ENCODE assay signal across 1 cellular context in the genomic region with DNA sequence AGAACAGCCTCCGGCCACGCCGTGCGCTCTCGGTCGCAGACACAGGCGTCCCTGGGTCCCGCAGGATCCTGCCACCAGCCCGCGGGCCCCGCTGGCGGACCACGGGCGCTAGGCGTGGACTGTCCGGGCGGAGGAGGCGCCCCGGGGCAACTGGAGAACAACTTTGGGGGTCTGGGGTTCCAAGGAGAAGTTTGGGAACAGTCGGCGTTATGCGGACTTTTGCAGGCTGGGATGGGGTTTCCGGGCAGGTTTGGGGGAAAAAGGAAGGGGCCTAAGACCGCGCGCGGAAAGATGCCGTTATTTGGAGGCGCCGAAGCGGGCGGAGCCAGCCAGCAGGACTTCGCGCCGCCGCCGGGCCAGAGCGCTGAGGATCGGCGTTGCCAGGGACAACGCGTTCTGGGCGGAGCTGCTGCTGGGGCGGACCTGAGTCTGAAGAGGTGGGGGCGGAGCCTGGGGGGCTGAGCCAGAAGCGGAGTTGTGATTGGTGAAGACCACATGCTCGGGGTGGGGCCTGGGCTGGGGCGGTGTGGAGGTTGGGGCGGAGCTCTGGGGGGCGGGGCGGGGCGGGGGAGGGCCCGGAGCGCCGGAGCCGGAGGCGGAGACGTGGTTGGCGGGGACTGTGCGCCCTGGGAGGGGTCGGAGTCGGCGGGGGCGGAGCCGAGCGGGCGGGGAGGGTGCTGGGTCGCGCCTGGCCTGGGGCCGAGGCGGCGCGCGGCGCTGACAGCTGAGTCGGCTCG.
TF ChIP-seq lines count a peak whose summit lies in the region.

TSS of gene CYP46A1 (plus strand) at position 680 of the 737 bp plus-strand sequence. CDS start 120 bp downstream, outside the sequence.

TF ChIP-seq in K562, 482 proteins besides CTCF, POLR2A, EP300 and RAD21 (continued from another document and continues in another):
- TF ChIP-seq WHSC1 (IDR thresholded peaks at IDR 0.05; ENCODE audit: low read length) (no peak), SMAD2 (IDR thresholded peaks at IDR 0.05; ENCODE audit: low read depth, low read length) (no peak), KLF6 (CRISPR knock-in tag; IDR thresholded peaks at IDR 0.05; ENCODE audit: borderline replicate concordance) (no peak), EGR1 (conservative IDR thresholded peaks at IDR 0.05) (0 out of 2 replicates have a peak, but pooled peaks have one; percentile 11), TEAD1 (CRISPR knock-in tag; IDR thresholded peaks at IDR 0.05) (no peak), PBX2 (CRISPR knock-in tag; IDR thresholded peaks at IDR 0.05; ENCODE audit: low read depth) (no peak), PBX2 (tag; conservative IDR thresholded peaks at IDR 0.05; ENCODE audit: low read depth) (no peak), HDAC2 (IDR thresholded peaks at IDR 0.05) (0 out of 2 replicates have a peak, but pooled peaks have one; percentile 38), COPS2 (conservative IDR thresholded peaks at IDR 0.05) (no peak), VEZF1 (CRISPR knock-in tag; IDR thresholded peaks at IDR 0.05) (peak; percentile 61), HNRNPH1 (optimal IDR thresholded peaks at IDR 0.05; ENCODE audit: low read depth, low read length) (no peak), FOXK1 (CRISPR knock-in tag; IDR thresholded peaks at IDR 0.05; ENCODE audit: borderline replicate concordance) (no peak), ZNF324 (CRISPR knock-in tag; IDR thresholded peaks at IDR 0.05) (no peak), POLR2AphosphoS5 (IDR thresholded peaks at IDR 0.05; ENCODE audit: control insufficient read depth, insufficient read depth, low read depth, low read length) (peak; percentile 48; the same call in 1 of the 2 replicates), FOXK2 (conservative IDR thresholded peaks at IDR 0.05 in 1 of 2, IDR thresholded peaks at IDR 0.05 in 1 of 2; ENCODE audit: low read depth in 2 of 2) (peak in 1 of 2 experiments; percentile 45; a peak in 1 of 4 replicates), ZEB2 (IDR thresholded peaks at IDR 0.05) (no peak), NRF1 (conservative IDR thresholded peaks at IDR 0.05 in 1 of 2, IDR thresholded peaks at IDR 0.05 in 1 of 2) (peak; percentile 77 to 79), MAZ (CRISPR knock-in tag; conservative IDR thresholded peaks at IDR 0.05 in 1 of 2, IDR thresholded peaks at IDR 0.05 in 1 of 2) (0 out of 4 replicates have a peak, but pooled peaks of 1 of the 2 experiments have one; percentile 29), HNRNPLL (IDR thresholded peaks at IDR 0.05; ENCODE audit: low read depth, low read length, poor library complexity, severe bottlenecking) (peak; percentile 35), RUNX1 (IDR thresholded peaks at IDR 0.05; ENCODE audit: low read depth) (no peak), ZNF655 (CRISPR knock-in tag; IDR thresholded peaks at IDR 0.05) (no peak), CBX1 (IDR thresholded peaks at IDR 0.05; ENCODE audit: low read depth) (peak; percentile 44; the same call in 1 of the 2 replicates), SMARCA5 (IDR thresholded peaks at IDR 0.05) (no peak), ZNF707 (CRISPR knock-in tag; conservative IDR thresholded peaks at IDR 0.05) (no peak), STAT5B (CRISPR knock-in tag; IDR thresholded peaks at IDR 0.05) (no peak), C11orf30 (IDR thresholded peaks at IDR 0.05; ENCODE audit: low read depth) (peak; percentile 87), ELF1 (tag; IDR thresholded peaks at IDR 0.05) (peak; percentile 62), SIN3B (IDR thresholded peaks at IDR 0.05; ENCODE audit: low read depth) (0 out of 2 replicates have a peak, but pooled peaks have one; percentile 73), MTA1 (IDR thresholded peaks at IDR 0.05; ENCODE audit: borderline replicate concordance) (peak; percentile 98), PTRF (tag; IDR thresholded peaks at IDR 0.05) (no peak), RFX1 (IDR thresholded peaks at IDR 0.05) (peak; percentile 94), RBM17 (IDR thresholded peaks at IDR 0.05; ENCODE audit: borderline replicate concordance, low read depth, low read length) (no peak)
- TF ChIP-seq, protein P1, sequence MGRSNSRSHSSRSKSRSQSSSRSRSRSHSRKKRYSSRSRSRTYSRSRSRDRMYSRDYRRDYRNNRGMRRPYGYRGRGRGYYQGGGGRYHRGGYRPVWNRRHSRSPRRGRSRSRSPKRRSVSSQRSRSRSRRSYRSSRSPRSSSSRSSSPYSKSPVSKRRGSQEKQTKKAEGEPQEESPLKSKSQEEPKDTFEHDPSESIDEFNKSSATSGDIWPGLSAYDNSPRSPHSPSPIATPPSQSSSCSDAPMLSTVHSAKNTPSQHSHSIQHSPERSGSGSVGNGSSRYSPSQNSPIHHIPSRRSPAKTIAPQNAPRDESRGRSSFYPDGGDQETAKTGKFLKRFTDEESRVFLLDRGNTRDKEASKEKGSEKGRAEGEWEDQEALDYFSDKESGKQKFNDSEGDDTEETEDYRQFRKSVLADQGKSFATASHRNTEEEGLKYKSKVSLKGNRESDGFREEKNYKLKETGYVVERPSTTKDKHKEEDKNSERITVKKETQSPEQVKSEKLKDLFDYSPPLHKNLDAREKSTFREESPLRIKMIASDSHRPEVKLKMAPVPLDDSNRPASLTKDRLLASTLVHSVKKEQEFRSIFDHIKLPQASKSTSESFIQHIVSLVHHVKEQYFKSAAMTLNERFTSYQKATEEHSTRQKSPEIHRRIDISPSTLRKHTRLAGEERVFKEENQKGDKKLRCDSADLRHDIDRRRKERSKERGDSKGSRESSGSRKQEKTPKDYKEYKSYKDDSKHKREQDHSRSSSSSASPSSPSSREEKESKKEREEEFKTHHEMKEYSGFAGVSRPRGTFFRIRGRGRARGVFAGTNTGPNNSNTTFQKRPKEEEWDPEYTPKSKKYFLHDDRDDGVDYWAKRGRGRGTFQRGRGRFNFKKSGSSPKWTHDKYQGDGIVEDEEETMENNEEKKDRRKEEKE (IDR thresholded peaks at IDR 0.05; ENCODE audit: borderline replicate concordance in 1 of 2, control insufficient read depth in 1 of 2, low read depth in 2 of 2, low read length in 1 of 2): no peak
- TF ChIP-seq, protein P2, sequence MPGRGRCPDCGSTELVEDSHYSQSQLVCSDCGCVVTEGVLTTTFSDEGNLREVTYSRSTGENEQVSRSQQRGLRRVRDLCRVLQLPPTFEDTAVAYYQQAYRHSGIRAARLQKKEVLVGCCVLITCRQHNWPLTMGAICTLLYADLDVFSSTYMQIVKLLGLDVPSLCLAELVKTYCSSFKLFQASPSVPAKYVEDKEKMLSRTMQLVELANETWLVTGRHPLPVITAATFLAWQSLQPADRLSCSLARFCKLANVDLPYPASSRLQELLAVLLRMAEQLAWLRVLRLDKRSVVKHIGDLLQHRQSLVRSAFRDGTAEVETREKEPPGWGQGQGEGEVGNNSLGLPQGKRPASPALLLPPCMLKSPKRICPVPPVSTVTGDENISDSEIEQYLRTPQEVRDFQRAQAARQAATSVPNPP (IDR thresholded peaks at IDR 0.05; ENCODE audit: borderline replicate concordance, insufficient read depth, insufficient read length): no peak
- TF ChIP-seq, protein P3, sequence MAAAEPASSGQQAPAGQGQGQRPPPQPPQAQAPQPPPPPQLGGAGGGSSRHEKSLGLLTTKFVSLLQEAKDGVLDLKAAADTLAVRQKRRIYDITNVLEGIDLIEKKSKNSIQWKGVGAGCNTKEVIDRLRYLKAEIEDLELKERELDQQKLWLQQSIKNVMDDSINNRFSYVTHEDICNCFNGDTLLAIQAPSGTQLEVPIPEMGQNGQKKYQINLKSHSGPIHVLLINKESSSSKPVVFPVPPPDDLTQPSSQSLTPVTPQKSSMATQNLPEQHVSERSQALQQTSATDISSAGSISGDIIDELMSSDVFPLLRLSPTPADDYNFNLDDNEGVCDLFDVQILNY (CRISPR knock-in tag; IDR thresholded peaks at IDR 0.05): no peak
- TF ChIP-seq, protein P4, sequence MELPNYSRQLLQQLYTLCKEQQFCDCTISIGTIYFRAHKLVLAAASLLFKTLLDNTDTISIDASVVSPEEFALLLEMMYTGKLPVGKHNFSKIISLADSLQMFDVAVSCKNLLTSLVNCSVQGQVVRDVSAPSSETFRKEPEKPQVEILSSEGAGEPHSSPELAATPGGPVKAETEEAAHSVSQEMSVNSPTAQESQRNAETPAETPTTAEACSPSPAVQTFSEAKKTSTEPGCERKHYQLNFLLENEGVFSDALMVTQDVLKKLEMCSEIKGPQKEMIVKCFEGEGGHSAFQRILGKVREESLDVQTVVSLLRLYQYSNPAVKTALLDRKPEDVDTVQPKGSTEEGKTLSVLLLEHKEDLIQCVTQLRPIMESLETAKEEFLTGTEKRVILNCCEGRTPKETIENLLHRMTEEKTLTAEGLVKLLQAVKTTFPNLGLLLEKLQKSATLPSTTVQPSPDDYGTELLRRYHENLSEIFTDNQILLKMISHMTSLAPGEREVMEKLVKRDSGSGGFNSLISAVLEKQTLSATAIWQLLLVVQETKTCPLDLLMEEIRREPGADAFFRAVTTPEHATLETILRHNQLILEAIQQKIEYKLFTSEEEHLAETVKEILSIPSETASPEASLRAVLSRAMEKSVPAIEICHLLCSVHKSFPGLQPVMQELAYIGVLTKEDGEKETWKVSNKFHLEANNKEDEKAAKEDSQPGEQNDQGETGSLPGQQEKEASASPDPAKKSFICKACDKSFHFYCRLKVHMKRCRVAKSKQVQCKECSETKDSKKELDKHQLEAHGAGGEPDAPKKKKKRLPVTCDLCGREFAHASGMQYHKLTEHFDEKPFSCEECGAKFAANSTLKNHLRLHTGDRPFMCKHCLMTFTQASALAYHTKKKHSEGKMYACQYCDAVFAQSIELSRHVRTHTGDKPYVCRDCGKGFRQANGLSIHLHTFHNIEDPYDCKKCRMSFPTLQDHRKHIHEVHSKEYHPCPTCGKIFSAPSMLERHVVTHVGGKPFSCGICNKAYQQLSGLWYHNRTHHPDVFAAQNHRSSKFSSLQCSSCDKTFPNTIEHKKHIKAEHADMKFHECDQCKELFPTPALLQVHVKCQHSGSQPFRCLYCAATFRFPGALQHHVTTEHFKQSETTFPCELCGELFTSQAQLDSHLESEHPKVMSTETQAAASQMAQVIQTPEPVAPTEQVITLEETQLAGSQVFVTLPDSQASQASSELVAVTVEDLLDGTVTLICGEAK (IDR thresholded peaks at IDR 0.05): peak; percentile 61
- TF ChIP-seq, protein P4 (CRISPR knock-in tag; IDR thresholded peaks at IDR 0.05): no peak
